Comparison of ENCODE assay signal across 9 cellular contexts in genomic region chr17:45440161-45440859, GRCh38. TPM values are rescaled to one million over a fixed set of nuclear protein-coding genes. Genes with fewer than 3 reads are reported as not detected.
A peak's percentile ranks its signal among the peaks of the same experiment; 100 is the strongest.
DNase-seq lines count a peak whose midpoint lies in the region; ATAC-seq lines count a peak whose summit lies in the region.
"Had no signal": no experiment of that assay in that cellular context is flagged by ENCODE, and none has a peak within 500 bp of the region (broad histone marks: within the 10 kb centered on the region; RNA-seq: fewer than 3 reads in every experiment).

No MANE protein-coding gene starts in this region.

- H3K4me1 ChIP-seq in CD4-positive, CD25-positive, alpha-beta regulatory T cell (ENCODE audit: control insufficient read depth, insufficient read depth, low read length, poor library complexity, severe bottlenecking), result peaks cover 4% of the 10 kb centered on the region

- peaks cover 22% of the 10 kb centered on the region for H3K36me3 ChIP-seq in CD4-positive, CD25-positive, alpha-beta regulatory T cell (ENCODE audit: control insufficient read depth, insufficient read depth, low read length)

- DNase-seq in CD4-positive, CD25-positive, alpha-beta regulatory T cell, result no peak
- DNase-seq in HT-29 (ENCODE audit: low spot score) (peak; percentile 88), SW480 (ENCODE audit: low spot score) (peak; percentile 84), left colon (peak; percentile 27 to 33), GM19240 (ENCODE audit: insufficient read length, low spot score) (no peak), T1000 (lab: John Stamatoyannopoulos, UW) (no peak)
- no peak for DNase-seq in stimulated activated CD4-positive, alpha-beta T cell treated with anti-CD3 and anti-CD28 coated beads, Interleukin-4, amount 100 ng/mL, for 4 hours
- DNase-seq: KBM-7 had no signal

- no peak for ATAC-seq in CD4-positive, CD25-positive, alpha-beta regulatory T cell (ENCODE audit: low read depth in 2 of 2)
- ATAC-seq in left colon (peak; percentile 16), HG02678 (IDR thresholded peaks at IDR 0.05; ENCODE audit: unreplicated experiment) (no peak)

- no peaks in the 10 kb centered on the region for H3K27me3 Mint-ChIP-seq in CD4-positive, CD25-positive, alpha-beta regulatory T cell

- no peaks in the 10 kb centered on the region for H3K9me3 ChIP-seq in CD4-positive, CD25-positive, alpha-beta regulatory T cell (ENCODE audit: control insufficient read depth in 2 of 2, low read length in 2 of 2)

- intact Hi-C loops in left colon (cut with DNase I, micrococcal nuclease), result no loop called here

- peak overlapping the region in 1 of 4 donors; percentile 32 for H3K4me3 Mint-ChIP-seq in CD4-positive, CD25-positive, alpha-beta regulatory T cell

- H3K4me3 ChIP-seq in CD4-positive, CD25-positive, alpha-beta regulatory T cell (ENCODE audit: low read depth, low read length), result no peak overlapping the region

- no peaks in the 10 kb centered on the region for H3K27me3 ChIP-seq in CD4-positive, CD25-positive, alpha-beta regulatory T cell (ENCODE audit: control insufficient read depth, insufficient read depth, low read length)

- peaks cover 0 to 19% (median 2%) of the 10 kb centered on the region in 4 donors for H3K4me1 Mint-ChIP-seq in CD4-positive, CD25-positive, alpha-beta regulatory T cell

- peaks cover 8% of the 10 kb centered on the region for H3K36me3 Mint-ChIP-seq in CD4-positive, CD25-positive, alpha-beta regulatory T cell

- no peak overlapping the region for H3K27ac ChIP-seq in CD4-positive, CD25-positive, alpha-beta regulatory T cell (ENCODE audit: insufficient read depth, low read length, poor library complexity, severe bottlenecking)

- H3K27ac Mint-ChIP-seq in CD4-positive, CD25-positive, alpha-beta regulatory T cell, result peak overlapping the region; percentile 44 to 88 (median 67)

- H3K9me3 Mint-ChIP-seq in CD4-positive, CD25-positive, alpha-beta regulatory T cell, result no peaks in the 10 kb centered on the region

RNA-seq across cellular contexts. Expression of gene ARHGAP27, which starts 7.6 kb away (rescaled TPM):
- 78.5 TPM for total RNA-seq in CD4-positive, CD25-positive, alpha-beta regulatory T cell
- polyA plus RNA-seq in CD4-positive, CD25-positive, alpha-beta regulatory T cell, result 10 to 100 TPM; 23.9 to 27.7 (median 25.6) TPM
- total RNA-seq in HT-29 (2014; rRNA removed; shearing (Covaris generic)), result 171 and 180 TPM in 2 replicates
- 100 to 1,000 TPM; 146 to 165 TPM for total RNA-seq in left colon

RNA-seq across cellular contexts. Expression of gene PLEKHM1, which starts 50.2 kb away (rescaled TPM):
- 103 TPM for total RNA-seq in CD4-positive, CD25-positive, alpha-beta regulatory T cell
- 10 to 100 TPM; 11.1 to 19.4 (median 12.0) TPM for polyA plus RNA-seq in CD4-positive, CD25-positive, alpha-beta regulatory T cell
- total RNA-seq in HT-29 (2014; rRNA removed; shearing (Covaris generic)), result 22.7 and 34.2 TPM in 2 replicates
- total RNA-seq in left colon, result 10 to 100 TPM; 56.9 to 73.7 TPM

Comparison
In these comparisons a context has a peak if more than half of its experiments do, and no peak if none do; other contexts are left out.
1. DNase-seq: peak in HT-29 (single experiment), SW480 (single experiment) and left colon (2 of 2); none in CD4-positive, CD25-positive, alpha-beta regulatory T cell (0 of 3), GM19240 (single experiment), T1000 (single experiment) and stimulated activated CD4-positive, alpha-beta T cell treated with anti-CD3 and anti-CD28 coated beads, Interleukin-4, amount 100 ng/mL, for 4 hours (0 of 2).